In the genomic region with DNA sequence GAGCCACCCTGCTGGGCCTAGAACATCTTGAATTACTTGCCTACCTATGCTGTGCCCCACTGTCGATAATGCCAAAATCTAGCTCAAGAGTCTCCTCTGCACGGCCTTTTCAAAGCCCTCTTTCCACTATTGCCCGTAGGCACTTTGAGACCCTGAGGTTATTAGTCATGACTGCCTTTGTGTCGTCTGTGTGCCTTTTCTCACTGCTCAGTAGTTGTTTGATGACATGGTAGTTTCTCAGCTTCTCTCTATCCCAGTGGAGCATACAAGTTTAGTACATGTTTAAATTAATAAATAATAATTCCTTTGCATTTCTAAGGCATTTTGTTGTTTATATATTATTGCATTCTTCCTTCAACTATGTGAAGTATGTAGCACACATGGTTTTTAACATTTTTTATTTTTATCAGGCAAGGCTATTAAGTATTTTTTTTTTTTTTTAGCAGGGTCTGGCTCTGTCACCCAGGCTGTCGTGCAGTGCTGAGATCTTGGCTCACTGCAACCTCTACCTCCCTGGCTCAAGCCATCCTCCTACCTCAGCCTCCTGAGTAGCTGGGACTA, we compare ENCODE assay signal across 20 cellular contexts. TPM values are rescaled to one million over a fixed set of nuclear protein-coding genes. Genes with fewer than 3 reads are reported as not detected.
DNase-seq lines count a peak whose midpoint lies in the region; ATAC-seq and TF ChIP-seq lines count a peak whose summit lies in the region.
"Had no signal": no experiment of that assay in that cellular context is flagged by ENCODE, and none has a peak within 500 bp of the region (broad histone marks: within the 10 kb centered on the region; RNA-seq: fewer than 3 reads in every experiment).

No MANE protein-coding gene starts in this region.

- TF ChIP-seq CTCF in AG04450 (IDR thresholded peaks at IDR 0.05; ENCODE audit: low read depth, low read length) (no peak), IMR-90 (conservative IDR thresholded peaks at IDR 0.05; ENCODE audit: low read depth, low read length) (no peak), brain microvascular endothelial cell (IDR thresholded peaks at IDR 0.05; ENCODE audit: low read depth, low read length, missing control alignments) (no peak), Peyer's patch (IDR thresholded peaks at IDR 0.05) (no peak)

- dilution Hi-C loops in IMR-90 (cut with HindIII; ENCODE audit: low sequenced_read_pairs, unreplicated experiment), result no loop called here

- peak; percentile 62 for ATAC-seq in IMR-90 (ENCODE audit: low read depth)
- ATAC-seq in naive B cell (ENCODE audit: low read depth in 2 of 2), result no peak
- no peak for ATAC-seq in GM21737 (IDR thresholded peaks at IDR 0.05; ENCODE audit: unreplicated experiment)
- no peak for ATAC-seq in HG02571 (IDR thresholded peaks at IDR 0.05; ENCODE audit: unreplicated experiment)
- ATAC-seq: A549 had no signal

- peak overlapping the region; percentile 80 for H3K18ac ChIP-seq in IMR-90 (ENCODE audit: low read depth, low read length)

- TF ChIP-seq RAD21 in IMR-90 (IDR thresholded peaks at IDR 0.05; ENCODE audit: low read length), result no peak

- WGBS in IMR-90 (ENCODE audit: extremely low coverage in 2 of 2, insufficient read length in 1 of 2), 2 experiments, result no CpG with 5 or more reads among the region's 5 CpGs

- H2AK9ac ChIP-seq in IMR-90 (replicated peaks; ENCODE audit: low read depth, low read length, poor library complexity), result no peak overlapping the region

- H3K4me3 ChIP-seq in AG04450 (ENCODE audit: low read depth, low read length), result no peak overlapping the region
- no peak overlapping the region for H3K4me3 ChIP-seq in IMR-90 (ENCODE audit: insufficient read depth, low read depth, low read length)
- H3K4me3 ChIP-seq in brain microvascular endothelial cell (ENCODE audit: low read depth, low read length), result no peak overlapping the region
- H3K4me3 ChIP-seq in Peyer's patch, result no peak overlapping the region
- H3K4me3 ChIP-seq: A549, uterus had no signal

- peaks cover 22 to 53% of the 10 kb centered on the region in 2 experiments for H3K79me1 ChIP-seq in IMR-90 (ENCODE audit: low read depth in 1 of 2, low read length in 2 of 2)

- peaks cover 15% of the 10 kb centered on the region for H3K4me1 ChIP-seq in IMR-90 (ENCODE audit: control insufficient read depth, insufficient read depth, low read length)
- H3K4me1 ChIP-seq in Peyer's patch, result peaks cover 0 to 15% (median 0%) of the 10 kb centered on the region in 4 donors
- H3K4me1 ChIP-seq: A549 had no signal

- H4K8ac ChIP-seq in IMR-90 (ENCODE audit: low read depth in 2 of 2, low read length in 2 of 2), result peak overlapping the region in 1 of 2 experiments; percentile 78; a peak in 3 of 4 replicates

- H3K14ac ChIP-seq in IMR-90 (replicated peaks; ENCODE audit: low read depth, low read length), result peak overlapping the region; percentile 68

- no TSS peak for BruUV-seq in IMR-90 (replicated peaks; lab: Mats Ljungman, UMichigan)

- peak overlapping the region; percentile 77; the same call in 1 of the 2 replicates for H3K23ac ChIP-seq in IMR-90 (ENCODE audit: low read depth, low read length)

- TF ChIP-seq POLR2A in IMR-90 (IDR thresholded peaks at IDR 0.05; ENCODE audit: low read depth, low read length), result no peak
- no peak for TF ChIP-seq POLR2A in Peyer's patch (IDR thresholded peaks at IDR 0.05)

- no peaks in the 10 kb centered on the region for H3K9me3 ChIP-seq in AG04450 (ENCODE audit: control insufficient read depth, insufficient read depth, low read length)
- no peaks in the 10 kb centered on the region for H3K9me3 ChIP-seq in IMR-90 (ENCODE audit: control insufficient read depth, insufficient read depth, low read length)
- H3K9me3 ChIP-seq in Peyer's patch, result no peaks in the 10 kb centered on the region
- H3K9me3 ChIP-seq: A549, uterus had no signal

- no peaks in the 10 kb centered on the region for H3K36me3 ChIP-seq in IMR-90 (ENCODE audit: control insufficient read depth, insufficient read depth, low read length)
- H3K36me3 ChIP-seq in brain microvascular endothelial cell (replicated peaks), result no peaks in the 10 kb centered on the region
- no peaks in the 10 kb centered on the region for H3K36me3 ChIP-seq in Peyer's patch
- H3K36me3 ChIP-seq: uterus had no signal

- H3K56ac ChIP-seq in IMR-90 (ENCODE audit: extremely low read depth, insufficient read depth, low read length), result 0 out of 2 replicates have a peak overlapping the region, but pooled peaks have one; percentile 17

- peak overlapping the region in 6 of 8 donors; percentile 29 to 84 (median 68) for H3K4me3 Mint-ChIP-seq in naive B cell
- H3K4me3 Mint-ChIP-seq: activated CD4-positive, alpha-beta T cell treated with anti-CD3 and anti-CD28 coated beads, Interleukin-2, amount 10 ng/mL, durations not matched to agents 7 days and 5 days; CD4-positive, alpha-beta memory T cell had no signal

- no peak overlapping the region for H3K4me2 ChIP-seq in IMR-90 (ENCODE audit: low read depth, low read length)
- H3K4me2 ChIP-seq: A549 had no signal

- H2BK15ac ChIP-seq in IMR-90 (ENCODE audit: low read depth, low read length), result peak overlapping the region; percentile 4; the same call in 1 of the 3 replicates

- no peak overlapping the region for H2AFZ ChIP-seq in IMR-90 (replicated peaks; ENCODE audit: low read length, poor library complexity)
- H2AFZ ChIP-seq: parathyroid adenoma had no signal

- H3K27me3 ChIP-seq in AG04450 (ENCODE audit: control insufficient read depth, insufficient read depth, low read length) (no peaks in the 10 kb centered on the region), IMR-90 (ENCODE audit: control insufficient read depth, insufficient read depth, low read length) (no peaks in the 10 kb centered on the region), brain microvascular endothelial cell (replicated peaks) (no peaks in the 10 kb centered on the region), Peyer's patch (no peaks in the 10 kb centered on the region)
- H3K27me3 ChIP-seq: uterus had no signal

- no peaks in the 10 kb centered on the region for H4K20me1 ChIP-seq in IMR-90 (ENCODE audit: insufficient read depth, low read length)

- peak overlapping the region; percentile 48; the same call in 1 of the 2 replicates for H2AK5ac ChIP-seq in IMR-90 (ENCODE audit: low read depth, low read length)

- H3K4ac ChIP-seq in IMR-90 (ENCODE audit: low read depth, low read length), result peak overlapping the region; percentile 82

- H4K5ac ChIP-seq in IMR-90 (ENCODE audit: low read depth, low read length), result peak overlapping the region; percentile 61

- H3K27me3 Mint-ChIP-seq in naive B cell, result no peaks in the 10 kb centered on the region
- H3K27me3 Mint-ChIP-seq: activated CD4-positive, alpha-beta T cell treated with anti-CD3 and anti-CD28 coated beads, Interleukin-2, amount 10 ng/mL, durations not matched to agents 7 days and 5 days; CD4-positive, alpha-beta memory T cell had no signal

- peak overlapping the region; percentile 87 for H2BK120ac ChIP-seq in IMR-90 (ENCODE audit: low read depth, low read length)

- DNase-seq in AG04450 (ENCODE audit: low read depth, low spot score) (no peak), IMR-90 (peak; percentile 56), brain microvascular endothelial cell (no peak), naive B cell (no peak), pons (ENCODE audit: low spot score) (no peak), Peyer's patch (no peak)
- DNase-seq: activated CD4-positive, alpha-beta T cell treated with anti-CD3 and anti-CD28 coated beads, Interleukin-2, amount 10 ng/mL, durations not matched to agents 7 days and 5 days; CD4-positive, alpha-beta memory T cell; cerebellar nuclear complex; hypothalamus; NCI-H1092 treated with DMSO at 0.1 percent for 48 hours; NCI-H2081 treated with DMSO at 0.1 percent for 48 hours; NCI-H510A; RPMI8226; stimulated activated CD4-positive, alpha-beta T cell treated with anti-CD3 and anti-CD28 coated beads, Interleukin-2, amount 100 ng/mL, for 48 hours; uterus had no signal

- H3K36me3 Mint-ChIP-seq in naive B cell, result peaks cover 0 to 7% of the 10 kb centered on the region in 2 donors
- H3K36me3 Mint-ChIP-seq: CD4-positive, alpha-beta memory T cell had no signal

- H3K9me1 ChIP-seq in IMR-90 (ENCODE audit: insufficient read depth, low read length), result peaks cover 11% of the 10 kb centered on the region

- H3K4me1 Mint-ChIP-seq in naive B cell, result peaks cover 41 to 64% (median 61%) of the 10 kb centered on the region in 3 donors

- POLR2A ChIA-PET in AG04450 (lab: Yijun Ruan, JAX), result interaction anchor here (0.6 to 0.8 kb wide), 5 partner anchors 38 to 543 kb away, joined by 4 to 8 read pairs (median 5); no protein-coding TSS in a partner anchor
- POLR2A ChIA-PET in IMR-90 (lab: Charles Lee; ENCODE audit: unreplicated experiment), result no interaction called here

- peak overlapping the region; percentile 91 to 99 (median 98) for H3K27ac Mint-ChIP-seq in naive B cell
- H3K27ac Mint-ChIP-seq: activated CD4-positive, alpha-beta T cell treated with anti-CD3 and anti-CD28 coated beads, Interleukin-2, amount 10 ng/mL, durations not matched to agents 7 days and 5 days had no signal

- H3K27ac ChIP-seq in AG04450 (ENCODE audit: low read depth, low read length), result peak overlapping the region; percentile 79
- peak overlapping the region; percentile 76 for H3K27ac ChIP-seq in IMR-90 (ENCODE audit: insufficient read depth, low read length)
- peak overlapping the region; percentile 21 for H3K27ac ChIP-seq in brain microvascular endothelial cell
- no peak overlapping the region for H3K27ac ChIP-seq in Peyer's patch
- H3K27ac ChIP-seq: A549, parathyroid adenoma had no signal

- intact Hi-C loops in IMR-90 (cut with micrococcal nuclease), result no loop called here

- H3K9me3 Mint-ChIP-seq in naive B cell, result peaks cover 0 to 3% (median 0%) of the 10 kb centered on the region in 7 donors
- H3K9me3 Mint-ChIP-seq: CD4-positive, alpha-beta memory T cell had no signal

- H3K9ac ChIP-seq in IMR-90 (ENCODE audit: low read depth, low read length), result no peak overlapping the region
- H3K9ac ChIP-seq: parathyroid adenoma had no signal

- peak overlapping the region; percentile 84 for H2BK20ac ChIP-seq in IMR-90 (ENCODE audit: low read depth, low read length)

- CTCF ChIA-PET in AG04450 (lab: Charles Lee), result interaction anchor here (0.6 to 1.1 kb wide), 2 partner anchors 12 to 387 kb away, joined by 5 read pairs; no protein-coding TSS in a partner anchor
- CTCF ChIA-PET in IMR-90 (lab: Yijun Ruan, JAX), result interaction anchor here (0.9 kb wide), 1 partner anchor 44 kb away, joined by 3 read pairs; no protein-coding TSS in a partner anchor

- peak overlapping the region; percentile 95 for H2BK5ac ChIP-seq in IMR-90 (ENCODE audit: low read depth, low read length, poor library complexity, severe bottlenecking)

- H4K91ac ChIP-seq in IMR-90 (ENCODE audit: insufficient read depth, low read depth, low read length), result peak overlapping the region; percentile 38

- in situ Hi-C loops in IMR-90 (cut with MboI; ENCODE audit: low sequenced_read_pairs), result no loop called here
- in situ Hi-C loops in brain microvascular endothelial cell (cut with HindIII; ENCODE audit: low pct_ligation_motif_present, low sequenced_read_pairs), result no loop called here

RNA-seq across cellular contexts. Expression of a gene that starts 45.1 kb away (rescaled TPM):
- polyA plus RNA-seq in AG04450 (2011; rRNA removed), result 41.4 and 45.5 TPM in 2 replicates
- polyA minus RNA-seq in AG04450 (2011; rRNA and poly(A)+ RNA removed), result 78.0 and 78.2 TPM in 2 replicates
- total RNA-seq in IMR-90 (2012; rRNA removed), result 21.5 and 24.7 TPM in 2 replicates
- 23.9 and 24.5 TPM in 2 replicates for polyA plus RNA-seq in IMR-90 (2012; rRNA removed)
- 12.9 and 17.5 TPM in 2 replicates for polyA plus RNA-seq in IMR-90 (2012; cell fraction: cytosol; rRNA removed)
- 67.8 and 91.1 TPM in 2 replicates for polyA plus RNA-seq in IMR-90 (2012; cell fraction: nucleus; rRNA removed; ENCODE audit: low replicate concordance)
- 100 to 1,000 TPM in 1 of 6 donors, 10 to 100 TPM in 4, 1 to 10 TPM in 1; 8.3 to 106 (median 65.8) TPM for polyA plus RNA-seq in naive B cell (ENCODE audit: low read depth in 6 of 6)
- total RNA-seq in Peyer's patch, result 100 to 1,000 TPM in 1 of 4 donors, 10 to 100 TPM in 3; 63.0 to 107 (median 81.7) TPM

Comparison
In these comparisons a context has a peak if more than half of its experiments do, and no peak if none do; other contexts are left out.
1. H3K27ac ChIP-seq: peak in AG04450 (single experiment), IMR-90 (single experiment) and brain microvascular endothelial cell (single experiment); none in Peyer's patch (0 of 4).